8 cellular contexts compared by ENCODE assay signal in the genomic region with DNA sequence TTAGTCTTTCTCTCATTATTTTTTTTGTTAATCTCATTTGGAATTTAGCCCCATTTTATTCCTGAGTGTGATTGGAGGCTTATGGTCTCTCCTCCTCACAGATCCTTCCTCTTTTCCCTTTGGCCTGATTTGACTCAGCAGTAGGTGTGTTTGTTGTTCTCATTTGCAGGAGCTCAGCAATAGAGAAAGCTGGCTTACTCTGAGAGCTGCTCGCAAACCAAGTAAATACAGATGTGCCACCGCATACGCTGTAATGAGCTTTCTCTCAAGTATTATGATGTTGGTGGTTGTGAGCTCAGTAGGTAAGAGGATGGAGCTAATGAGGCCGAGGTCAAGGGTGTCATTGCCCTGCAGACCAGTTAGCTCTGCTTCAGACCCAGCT.
DNase-seq lines count a peak whose midpoint lies in the region; ATAC-seq, FAIRE-seq and TF ChIP-seq lines count a peak whose summit lies in the region.

No MANE protein-coding gene starts in this region.

- ATAC-seq in GM18907 (IDR thresholded peaks at IDR 0.05; ENCODE audit: unreplicated experiment): peak; percentile 68
- peak; percentile 63 for ATAC-seq in HG03139 (IDR thresholded peaks at IDR 0.05; ENCODE audit: unreplicated experiment)

- H3K36me3 Mint-ChIP-seq in osteocyte (ENCODE audit: unreplicated experiment): peaks cover 40% of the 10 kb centered on the region

- no peaks in the 10 kb centered on the region for H3K4me1 ChIP-seq in NT2/D1 (ENCODE audit: insufficient read depth, insufficient read length)

- H3K4me3 Mint-ChIP-seq in osteocyte (ENCODE audit: unreplicated experiment): no peak overlapping the region

- H3K4me1 Mint-ChIP-seq in osteocyte (ENCODE audit: unreplicated experiment): peaks cover 21% of the 10 kb centered on the region

- no peak overlapping the region for H3K9ac ChIP-seq in NT2/D1 (ENCODE audit: insufficient read length, low read depth)

- no peaks in the 10 kb centered on the region for H3K9me3 Mint-ChIP-seq in osteocyte (ENCODE audit: unreplicated experiment)

- H3K27ac Mint-ChIP-seq in osteocyte (ENCODE audit: unreplicated experiment): peak overlapping the region; percentile 61

- TF ChIP-seq CTCF in osteocyte (IDR thresholded peaks at IDR 0.05): no peak

- H3K9me3 ChIP-seq in NT2/D1 (ENCODE audit: insufficient read depth, low read length): no peaks in the 10 kb centered on the region

- H3K27me3 Mint-ChIP-seq in osteocyte (ENCODE audit: unreplicated experiment): no peaks in the 10 kb centered on the region

- no peak overlapping the region for H3K4me3 ChIP-seq in NT2/D1 (ENCODE audit: insufficient read length, low read depth)

- no peak for FAIRE-seq in RCC 7860 (lab: Jason Lieb, UNC)

- H3K36me3 ChIP-seq in NT2/D1 (ENCODE audit: insufficient read depth, insufficient read length, low read length): peaks cover 22% of the 10 kb centered on the region

- DNase-seq in NT2/D1 (ENCODE audit: low read depth, low spot score) (peak; percentile 56), osteocyte (ENCODE audit: extremely low spot score, unreplicated experiment) (no peak), RCC 7860 (ENCODE audit: low spot score) (no peak), NCI-H526 treated with DMSO at 0.1 percent for 48 hours (lab: John Stamatoyannopoulos, UW) (no peak), epidermal melanocyte (ENCODE audit: insufficient read length, low spot score) (no peak)
- DNase-seq in activated effector memory CD4-positive, alpha-beta T cell treated with anti-CD3 and anti-CD28 coated beads, Interleukin-2, amount 50 U/mL, for 16 hours: no peak

- no peaks in the 10 kb centered on the region for H3K27me3 ChIP-seq in NT2/D1 (ENCODE audit: insufficient read depth, insufficient read length)
